8 cellular contexts compared by ENCODE assay signal in genomic region chr5:40688127-40688756, GRCh38. TPM values are rescaled to one million over a fixed set of nuclear protein-coding genes. Genes with fewer than 3 reads are reported as not detected.
DNase-seq lines count a peak whose midpoint lies in the region; ATAC-seq, FAIRE-seq and TF ChIP-seq lines count a peak whose summit lies in the region.

No MANE protein-coding gene starts in this region.

- no peak overlapping the region for H2BK12ac ChIP-seq in H9 (ENCODE audit: insufficient read length, low read depth, low read length)

- H3K79me1 ChIP-seq in H9 (ENCODE audit: insufficient read depth, low read depth, low read length, poor library complexity, severe bottlenecking), result no peaks in the 10 kb centered on the region

- no peak overlapping the region for H4K91ac ChIP-seq in H9 (ENCODE audit: insufficient read length, low read depth, low read length)

- H3K23me2 ChIP-seq in H9 (ENCODE audit: insufficient read length, low read depth, low read length, poor library complexity, severe bottlenecking), result no peaks in the 10 kb centered on the region

- H3K27me3 ChIP-seq in H9 (ENCODE audit: insufficient read depth, low read length) (no peaks in the 10 kb centered on the region), pancreas (no peaks in the 10 kb centered on the region), tibial artery (no peaks in the 10 kb centered on the region)

- no peak overlapping the region for H3K23ac ChIP-seq in H9 (ENCODE audit: insufficient read length, low read depth, low read length)

- H3K27me3 Mint-ChIP-seq in H9 (ENCODE audit: low read depth), result peaks cover 10% of the 10 kb centered on the region

- H3K4me1 ChIP-seq in H9 (ENCODE audit: insufficient read depth, low read length) (no peaks in the 10 kb centered on the region), pancreas (peaks cover 0 to 36% (median 14%) of the 10 kb centered on the region in 3 donors), tibial artery (peaks cover 0 to 66% (median 7%) of the 10 kb centered on the region in 4 donors)

- H3K4me2 ChIP-seq in H9 (ENCODE audit: insufficient read depth, insufficient read length, low read length), result no peak overlapping the region

- H3K56ac ChIP-seq in H9 (ENCODE audit: insufficient read length, low read depth, low read length), result no peak overlapping the region

- no peaks in the 10 kb centered on the region; a peak in 1 of 5 replicates for H3K9me3 Mint-ChIP-seq in H9

- H3K4me3 ChIP-seq in pancreas (peak overlapping the region in 1 of 4 donors; percentile 88), tibial artery (no peak overlapping the region)

- H3K9ac ChIP-seq in H9 (ENCODE audit: extremely low read depth, insufficient read length, low read length), result no peak overlapping the region

- no peak overlapping the region for H3K18ac ChIP-seq in H9 (ENCODE audit: insufficient read length, low read depth, low read length)

- no peak overlapping the region for H2AK5ac ChIP-seq in H9 (ENCODE audit: insufficient read length, low read length)

- no peak overlapping the region for H2AFZ ChIP-seq in H9 (ENCODE audit: low read length)

- peak overlapping the region in 1 of 3 experiments; percentile 82; a peak in 1 of 7 replicates for H3K27ac Mint-ChIP-seq in H9

- no peak overlapping the region for H4K8ac ChIP-seq in H9 (replicated peaks; ENCODE audit: insufficient read length, low read depth, low read length)

- H3K27ac ChIP-seq in H9 (ENCODE audit: insufficient read length, low read depth, low read length), result no peak overlapping the region
- peak overlapping the region in 2 of 4 donors; percentile 1 to 93 for H3K27ac ChIP-seq in pancreas
- H3K27ac ChIP-seq in tibial artery, result peak overlapping the region; percentile 12 to 87

- H3K14ac ChIP-seq in H9 (ENCODE audit: insufficient read depth, low read length), result no peak overlapping the region

- WGBS in H9 (ENCODE audit: extremely low coverage, insufficient read length, low lambda C conversion rate), result no CpG with 5 or more reads among the region's 8 CpGs
- 2 to 3% methylated on average over 8 of the region's 8 CpGs for WGBS in pancreas, 2 donors

- H3K9me3 ChIP-seq in H9 (ENCODE audit: control insufficient read depth, low read depth, low read length) (no peaks in the 10 kb centered on the region), pancreas (no peaks in the 10 kb centered on the region), tibial artery (no peaks in the 10 kb centered on the region)

- FAIRE-seq in G401.6 (lab: Jason Lieb, UNC) (peak; percentile 90), pancreas (lab: Jason Lieb, UNC) (peak; percentile 89)

- H3K36me3 ChIP-seq in pancreas (peaks cover 2 to 14% (median 4%) of the 10 kb centered on the region in 3 donors), tibial artery (peaks cover 11 to 13% (median 12%) of the 10 kb centered on the region in 3 donors)

- no peak overlapping the region for H2BK15ac ChIP-seq in H9 (ENCODE audit: low read depth, low read length)

- H3T11ph ChIP-seq in H9 (ENCODE audit: low read length), result no peak overlapping the region

- no peak overlapping the region for H2BK120ac ChIP-seq in H9 (ENCODE audit: low read depth, low read length, poor library complexity, severe bottlenecking)

- H3K4me1 Mint-ChIP-seq in H9, result peaks cover 0 to 2% of the 10 kb centered on the region in 2 experiments; a peak in 2 of 4 replicates

- H2BK5ac ChIP-seq in H9 (ENCODE audit: insufficient read length, low read length), result no peak overlapping the region

- TF ChIP-seq CTCF in H9 (conservative IDR thresholded peaks at IDR 0.05) (peak; percentile 88), pancreas (IDR thresholded peaks at IDR 0.05) (peak; percentile 63 to 87 (median 76)), tibial artery (IDR thresholded peaks at IDR 0.05) (peak; percentile 88 to 93)

- H2BK20ac ChIP-seq in H9 (ENCODE audit: low read depth, low read length, poor library complexity, severe bottlenecking), result no peak overlapping the region

- no peak overlapping the region; a peak in 1 of 5 replicates for H3K4me3 Mint-ChIP-seq in H9

- no peak overlapping the region for H3K4ac ChIP-seq in H9 (ENCODE audit: low read depth, low read length)

- no peaks in the 10 kb centered on the region for H3K36me3 Mint-ChIP-seq in H9 (ENCODE audit: insufficient read depth in 1 of 3, low read depth in 3 of 3)

- DNase-seq in H9 (peak; percentile 83), M059J (ENCODE audit: low read depth) (peak; percentile 86), SHP77 treated with DMSO at 0.1 percent for 48 hours (lab: John Stamatoyannopoulos, UW) (peak; percentile 89), foreskin melanocyte (peak; percentile 70), pancreas (peak; percentile 64 to 87 (median 76)), tibial artery (peak; percentile 78 to 88)
- DNase-seq in activated gamma-delta T cell treated with anti-CD3 and anti-CD28 coated beads, Interleukin-2, amount 50 U/mL, for 16 hours (ENCODE audit: low read depth), result peak; percentile 78

- ATAC-seq in pancreas, result peak; percentile 73 to 92 (median 82)

- H3K79me2 ChIP-seq in H9 (ENCODE audit: insufficient read depth, low read length), result no peaks in the 10 kb centered on the region

- no peaks in the 10 kb centered on the region for H4K20me1 ChIP-seq in H9 (ENCODE audit: control insufficient read depth, insufficient read depth, insufficient read length)

- H4K5ac ChIP-seq in H9 (ENCODE audit: insufficient read length, low read depth, low read length), result no peak overlapping the region

- intact Hi-C loops in pancreas (cut with DNase I) (loop anchor here (5.0 to 10.0 kb wide), 3 partner anchors 736 to 973 kb away; no protein-coding TSS in a partner anchor), tibial artery (cut with DNase I; ENCODE audit: low total_unique reads) (loop anchor here (2.0 to 5.0 kb wide), 2 partner anchors 737 to 976 kb away; no protein-coding TSS in a partner anchor)

RNA-seq across cellular contexts. Expression of gene PTGER4, which starts 8.5 kb away (rescaled TPM):
- total RNA-seq in H9 (2021) (0.35 and 0.37 TPM in 2 replicates), pancreas (10 to 100 TPM in 3 of 6 donors, 1 to 10 TPM in 3; 8.6 to 38.0 (median 13.3) TPM)
- total RNA-seq in M059J (2014; rRNA removed; shearing (Covaris generic)), result 4.7 and 9.0 TPM in 2 replicates
- polyA plus RNA-seq in pancreas, result 10 to 100 TPM in 1 of 2 donors, 1 to 10 TPM in 1; 4.7 to 12.1 TPM
